ENCODE assay signal across 2 cellular contexts in genomic region chr7:133203490-133203889, GRCh38.
TF ChIP-seq lines count a peak whose summit lies in the region.

No MANE protein-coding gene starts in this region.

TF ChIP-seq in WTC11, 78 proteins besides CTCF, POLR2A, EP300 and RAD21 (continued from another document):
- TF ChIP-seq ERG (CRISPR knock-in tag; IDR thresholded peaks at IDR 0.05): no peak
- no peak for TF ChIP-seq SOX15 (CRISPR knock-in tag; IDR thresholded peaks at IDR 0.05)
- TF ChIP-seq ZNF317 (CRISPR knock-in tag; IDR thresholded peaks at IDR 0.05; ENCODE audit: borderline replicate concordance, low read depth): no peak
- TF ChIP-seq GTF2I (CRISPR knock-in tag; conservative IDR thresholded peaks at IDR 0.05): no peak
- no peak for TF ChIP-seq SP1 (CRISPR knock-in tag; conservative IDR thresholded peaks at IDR 0.05)

TF ChIP-seq in K562, 482 proteins besides CTCF, POLR2A, EP300 and RAD21 (continued from another document):
- TF ChIP-seq ZNF121 (CRISPR knock-in tag; conservative IDR thresholded peaks at IDR 0.05) (peak; percentile 58), POLR3A (IDR thresholded peaks at IDR 0.05; ENCODE audit: borderline replicate concordance, extremely low read depth, insufficient read depth, insufficient read length) (no peak), RBM25 (IDR thresholded peaks at IDR 0.05; ENCODE audit: low read depth, low read length, severe bottlenecking) (peak; percentile 28), NCOA1 (IDR thresholded peaks at IDR 0.05; ENCODE audit: low read depth) (no peak), KLF13 (tag; IDR thresholded peaks at IDR 0.05; ENCODE audit: borderline replicate concordance, low read depth) (no peak), NR3C1 (CRISPR knock-in tag; IDR thresholded peaks at IDR 0.05) (no peak)
- TF ChIP-seq, protein P1, sequence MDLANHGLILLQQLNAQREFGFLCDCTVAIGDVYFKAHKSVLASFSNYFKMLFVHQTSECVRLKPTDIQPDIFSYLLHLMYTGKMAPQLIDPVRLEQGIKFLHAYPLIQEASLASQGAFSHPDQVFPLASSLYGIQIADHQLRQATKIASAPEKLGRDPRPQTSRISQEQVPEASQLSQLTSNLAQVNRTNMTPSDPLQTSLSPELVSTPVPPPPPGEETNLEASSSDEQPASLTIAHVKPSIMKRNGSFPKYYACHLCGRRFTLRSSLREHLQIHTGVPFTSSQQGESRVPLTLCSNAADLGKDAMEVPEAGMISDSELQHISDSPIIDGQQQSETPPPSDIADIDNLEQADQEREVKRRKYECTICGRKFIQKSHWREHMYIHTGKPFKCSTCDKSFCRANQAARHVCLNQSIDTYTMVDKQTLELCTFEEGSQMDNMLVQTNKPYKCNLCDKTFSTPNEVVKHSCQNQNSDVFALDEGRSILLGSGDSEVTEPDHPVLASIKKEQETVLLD (IDR thresholded peaks at IDR 0.05): no peak
TF ChIP-seq in K562: peak in this region for 2.
